ENCODE assay signal across 2 cellular contexts in the genomic region with DNA sequence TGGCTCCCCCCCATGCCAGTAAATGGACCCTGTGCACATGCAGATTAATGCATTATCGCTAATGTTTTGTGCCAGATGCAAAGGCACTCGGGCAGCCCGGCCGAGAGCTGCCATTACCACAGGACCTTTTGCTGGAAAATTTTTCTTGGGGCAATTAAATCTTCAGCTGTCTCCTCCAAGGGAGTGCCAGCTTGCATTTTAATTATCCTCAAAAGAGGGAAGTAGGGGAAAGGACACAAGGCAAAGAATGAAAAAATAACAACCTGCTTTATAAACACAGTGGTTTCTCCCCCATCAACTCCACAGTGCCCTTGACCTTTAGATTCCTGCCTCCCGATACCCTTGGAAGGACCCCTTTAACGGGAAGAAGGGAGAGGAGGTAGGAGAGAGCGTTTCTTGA.
TF ChIP-seq lines count a peak whose summit lies in the region.

No MANE protein-coding gene starts in this region.

TF ChIP-seq in liver, 16 proteins besides CTCF, POLR2A, EP300 and RAD21:
- TF ChIP-seq GABPA (IDR thresholded peaks at IDR 0.05 in 1 of 2, conservative IDR thresholded peaks at IDR 0.05 in 1 of 2), result no peak
- TF ChIP-seq, protein P1, sequence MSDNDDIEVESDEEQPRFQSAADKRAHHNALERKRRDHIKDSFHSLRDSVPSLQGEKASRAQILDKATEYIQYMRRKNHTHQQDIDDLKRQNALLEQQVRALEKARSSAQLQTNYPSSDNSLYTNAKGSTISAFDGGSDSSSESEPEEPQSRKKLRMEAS (IDR thresholded peaks at IDR 0.05), result no peak

TF ChIP-seq in HepG2, 621 proteins besides CTCF, POLR2A, EP300 and RAD21:
- TF ChIP-seq TBX2 (CRISPR knock-in tag; IDR thresholded peaks at IDR 0.05; ENCODE audit: borderline replicate concordance) (no peak), ZKSCAN1 (IDR thresholded peaks at IDR 0.05; ENCODE audit: low read length) (no peak), GATAD2A (CRISPR knock-in tag; IDR thresholded peaks at IDR 0.05) (no peak), HDAC2 (CRISPR knock-in tag; IDR thresholded peaks at IDR 0.05) (no peak), NKX3-1 (CRISPR knock-in tag; IDR thresholded peaks at IDR 0.05) (no peak), ARHGAP35 (CRISPR knock-in tag; IDR thresholded peaks at IDR 0.05; ENCODE audit: borderline replicate concordance) (no peak), RFXANK (CRISPR knock-in tag; IDR thresholded peaks at IDR 0.05) (no peak), PAWR (CRISPR knock-in tag; IDR thresholded peaks at IDR 0.05; ENCODE audit: borderline replicate concordance) (no peak), TBX3 (IDR thresholded peaks at IDR 0.05; ENCODE audit: borderline replicate concordance) (no peak), ZNF317 (CRISPR knock-in tag; IDR thresholded peaks at IDR 0.05) (no peak), ZNF33A (CRISPR knock-in tag; IDR thresholded peaks at IDR 0.05; ENCODE audit: borderline replicate concordance) (no peak), ARNT2 (CRISPR knock-in tag; IDR thresholded peaks at IDR 0.05; ENCODE audit: low read depth) (no peak), KAT8 (CRISPR knock-in tag; IDR thresholded peaks at IDR 0.05) (no peak)
- TF ChIP-seq, protein P2, sequence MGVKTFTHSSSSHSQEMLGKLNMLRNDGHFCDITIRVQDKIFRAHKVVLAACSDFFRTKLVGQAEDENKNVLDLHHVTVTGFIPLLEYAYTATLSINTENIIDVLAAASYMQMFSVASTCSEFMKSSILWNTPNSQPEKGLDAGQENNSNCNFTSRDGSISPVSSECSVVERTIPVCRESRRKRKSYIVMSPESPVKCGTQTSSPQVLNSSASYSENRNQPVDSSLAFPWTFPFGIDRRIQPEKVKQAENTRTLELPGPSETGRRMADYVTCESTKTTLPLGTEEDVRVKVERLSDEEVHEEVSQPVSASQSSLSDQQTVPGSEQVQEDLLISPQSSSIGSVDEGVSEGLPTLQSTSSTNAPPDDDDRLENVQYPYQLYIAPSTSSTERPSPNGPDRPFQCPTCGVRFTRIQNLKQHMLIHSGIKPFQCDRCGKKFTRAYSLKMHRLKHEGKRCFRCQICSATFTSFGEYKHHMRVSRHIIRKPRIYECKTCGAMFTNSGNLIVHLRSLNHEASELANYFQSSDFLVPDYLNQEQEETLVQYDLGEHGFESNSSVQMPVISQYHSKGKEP (CRISPR knock-in tag; IDR thresholded peaks at IDR 0.05), result no peak
- TF ChIP-seq, protein P3, sequence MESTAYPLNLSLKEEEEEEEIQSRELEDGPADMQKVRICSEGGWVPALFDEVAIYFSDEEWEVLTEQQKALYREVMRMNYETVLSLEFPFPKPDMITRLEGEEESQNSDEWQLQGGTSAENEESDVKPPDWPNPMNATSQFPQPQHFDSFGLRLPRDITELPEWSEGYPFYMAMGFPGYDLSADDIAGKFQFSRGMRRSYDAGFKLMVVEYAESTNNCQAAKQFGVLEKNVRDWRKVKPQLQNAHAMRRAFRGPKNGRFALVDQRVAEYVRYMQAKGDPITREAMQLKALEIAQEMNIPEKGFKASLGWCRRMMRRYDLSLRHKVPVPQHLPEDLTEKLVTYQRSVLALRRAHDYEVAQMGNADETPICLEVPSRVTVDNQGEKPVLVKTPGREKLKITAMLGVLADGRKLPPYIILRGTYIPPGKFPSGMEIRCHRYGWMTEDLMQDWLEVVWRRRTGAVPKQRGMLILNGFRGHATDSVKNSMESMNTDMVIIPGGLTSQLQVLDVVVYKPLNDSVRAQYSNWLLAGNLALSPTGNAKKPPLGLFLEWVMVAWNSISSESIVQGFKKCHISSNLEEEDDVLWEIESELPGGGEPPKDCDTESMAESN (CRISPR knock-in tag; conservative IDR thresholded peaks at IDR 0.05), result no peak
- TF ChIP-seq, protein P4, sequence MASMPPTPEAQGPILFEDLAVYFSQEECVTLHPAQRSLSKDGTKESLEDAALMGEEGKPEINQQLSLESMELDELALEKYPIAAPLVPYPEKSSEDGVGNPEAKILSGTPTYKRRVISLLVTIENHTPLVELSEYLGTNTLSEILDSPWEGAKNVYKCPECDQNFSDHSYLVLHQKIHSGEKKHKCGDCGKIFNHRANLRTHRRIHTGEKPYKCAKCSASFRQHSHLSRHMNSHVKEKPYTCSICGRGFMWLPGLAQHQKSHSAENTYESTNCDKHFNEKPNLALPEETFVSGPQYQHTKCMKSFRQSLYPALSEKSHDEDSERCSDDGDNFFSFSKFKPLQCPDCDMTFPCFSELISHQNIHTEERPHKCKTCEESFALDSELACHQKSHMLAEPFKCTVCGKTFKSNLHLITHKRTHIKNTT (CRISPR knock-in tag; IDR thresholded peaks at IDR 0.05), result no peak
- TF ChIP-seq, protein P5, sequence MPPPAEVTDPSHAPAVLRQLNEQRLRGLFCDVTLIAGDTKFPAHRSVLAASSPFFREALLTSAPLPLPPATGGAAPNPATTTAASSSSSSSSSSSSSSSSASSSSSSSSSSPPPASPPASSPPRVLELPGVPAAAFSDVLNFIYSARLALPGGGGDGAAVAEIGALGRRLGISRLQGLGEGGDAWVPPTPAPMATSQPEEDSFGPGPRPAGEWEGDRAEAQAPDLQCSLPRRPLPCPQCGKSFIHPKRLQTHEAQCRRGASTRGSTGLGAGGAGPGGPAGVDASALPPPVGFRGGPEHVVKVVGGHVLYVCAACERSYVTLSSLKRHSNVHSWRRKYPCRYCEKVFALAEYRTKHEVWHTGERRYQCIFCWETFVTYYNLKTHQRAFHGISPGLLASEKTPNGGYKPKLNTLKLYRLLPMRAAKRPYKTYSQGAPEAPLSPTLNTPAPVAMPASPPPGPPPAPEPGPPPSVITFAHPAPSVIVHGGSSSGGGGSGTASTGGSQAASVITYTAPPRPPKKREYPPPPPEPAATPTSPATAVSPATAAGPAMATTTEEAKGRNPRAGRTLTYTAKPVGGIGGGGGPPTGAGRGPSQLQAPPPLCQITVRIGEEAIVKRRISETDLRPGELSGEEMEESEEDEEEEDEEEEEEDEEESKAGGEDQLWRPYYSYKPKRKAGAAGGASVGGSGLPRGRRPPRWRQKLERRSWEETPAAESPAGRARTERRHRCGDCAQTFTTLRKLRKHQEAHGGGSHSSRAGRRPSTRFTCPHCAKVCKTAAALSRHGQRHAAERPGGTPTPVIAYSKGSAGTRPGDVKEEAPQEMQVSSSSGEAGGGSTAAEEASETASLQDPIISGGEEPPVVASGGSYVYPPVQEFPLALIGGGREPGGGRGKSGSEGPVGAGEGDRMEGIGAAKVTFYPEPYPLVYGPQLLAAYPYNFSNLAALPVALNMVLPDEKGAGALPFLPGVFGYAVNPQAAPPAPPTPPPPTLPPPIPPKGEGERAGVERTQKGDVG (CRISPR knock-in tag; IDR thresholded peaks at IDR 0.05; ENCODE audit: borderline replicate concordance), result no peak
- TF ChIP-seq, protein P6, sequence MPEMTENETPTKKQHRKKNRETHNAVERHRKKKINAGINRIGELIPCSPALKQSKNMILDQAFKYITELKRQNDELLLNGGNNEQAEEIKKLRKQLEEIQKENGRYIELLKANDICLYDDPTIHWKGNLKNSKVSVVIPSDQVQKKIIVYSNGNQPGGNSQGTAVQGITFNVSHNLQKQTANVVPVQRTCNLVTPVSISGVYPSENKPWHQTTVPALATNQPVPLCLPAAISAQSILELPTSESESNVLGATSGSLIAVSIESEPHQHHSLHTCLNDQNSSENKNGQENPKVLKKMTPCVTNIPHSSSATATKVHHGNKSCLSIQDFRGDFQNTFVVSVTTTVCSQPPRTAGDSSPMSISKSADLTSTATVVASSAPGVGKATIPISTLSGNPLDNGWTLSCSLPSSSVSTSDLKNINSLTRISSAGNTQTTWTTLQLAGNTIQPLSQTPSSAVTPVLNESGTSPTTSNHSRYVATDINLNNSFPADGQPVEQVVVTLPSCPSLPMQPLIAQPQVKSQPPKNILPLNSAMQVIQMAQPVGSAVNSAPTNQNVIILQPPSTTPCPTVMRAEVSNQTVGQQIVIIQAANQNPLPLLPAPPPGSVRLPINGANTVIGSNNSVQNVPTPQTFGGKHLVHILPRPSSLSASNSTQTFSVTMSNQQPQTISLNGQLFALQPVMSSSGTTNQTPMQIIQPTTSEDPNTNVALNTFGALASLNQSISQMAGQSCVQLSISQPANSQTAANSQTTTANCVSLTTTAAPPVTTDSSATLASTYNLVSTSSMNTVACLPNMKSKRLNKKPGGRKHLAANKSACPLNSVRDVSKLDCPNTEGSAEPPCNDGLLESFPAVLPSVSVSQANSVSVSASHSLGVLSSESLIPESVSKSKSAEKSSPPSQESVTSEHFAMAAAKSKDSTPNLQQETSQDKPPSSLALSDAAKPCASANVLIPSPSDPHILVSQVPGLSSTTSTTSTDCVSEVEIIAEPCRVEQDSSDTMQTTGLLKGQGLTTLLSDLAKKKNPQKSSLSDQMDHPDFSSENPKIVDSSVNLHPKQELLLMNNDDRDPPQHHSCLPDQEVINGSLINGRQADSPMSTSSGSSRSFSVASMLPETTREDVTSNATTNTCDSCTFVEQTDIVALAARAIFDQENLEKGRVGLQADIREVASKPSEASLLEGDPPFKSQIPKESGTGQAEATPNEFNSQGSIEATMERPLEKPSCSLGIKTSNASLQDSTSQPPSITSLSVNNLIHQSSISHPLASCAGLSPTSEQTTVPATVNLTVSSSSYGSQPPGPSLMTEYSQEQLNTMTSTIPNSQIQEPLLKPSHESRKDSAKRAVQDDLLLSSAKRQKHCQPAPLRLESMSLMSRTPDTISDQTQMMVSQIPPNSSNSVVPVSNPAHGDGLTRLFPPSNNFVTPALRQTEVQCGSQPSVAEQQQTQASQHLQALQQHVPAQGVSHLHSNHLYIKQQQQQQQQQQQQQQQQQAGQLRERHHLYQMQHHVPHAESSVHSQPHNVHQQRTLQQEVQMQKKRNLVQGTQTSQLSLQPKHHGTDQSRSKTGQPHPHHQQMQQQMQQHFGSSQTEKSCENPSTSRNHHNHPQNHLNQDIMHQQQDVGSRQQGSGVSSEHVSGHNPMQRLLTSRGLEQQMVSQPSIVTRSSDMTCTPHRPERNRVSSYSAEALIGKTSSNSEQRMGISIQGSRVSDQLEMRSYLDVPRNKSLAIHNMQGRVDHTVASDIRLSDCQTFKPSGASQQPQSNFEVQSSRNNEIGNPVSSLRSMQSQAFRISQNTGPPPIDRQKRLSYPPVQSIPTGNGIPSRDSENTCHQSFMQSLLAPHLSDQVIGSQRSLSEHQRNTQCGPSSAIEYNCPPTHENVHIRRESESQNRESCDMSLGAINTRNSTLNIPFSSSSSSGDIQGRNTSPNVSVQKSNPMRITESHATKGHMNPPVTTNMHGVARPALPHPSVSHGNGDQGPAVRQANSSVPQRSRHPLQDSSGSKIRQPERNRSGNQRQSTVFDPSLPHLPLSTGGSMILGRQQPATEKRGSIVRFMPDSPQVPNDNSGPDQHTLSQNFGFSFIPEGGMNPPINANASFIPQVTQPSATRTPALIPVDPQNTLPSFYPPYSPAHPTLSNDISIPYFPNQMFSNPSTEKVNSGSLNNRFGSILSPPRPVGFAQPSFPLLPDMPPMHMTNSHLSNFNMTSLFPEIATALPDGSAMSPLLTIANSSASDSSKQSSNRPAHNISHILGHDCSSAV (CRISPR knock-in tag; IDR thresholded peaks at IDR 0.05; ENCODE audit: borderline replicate concordance), result no peak
- TF ChIP-seq, protein P7, sequence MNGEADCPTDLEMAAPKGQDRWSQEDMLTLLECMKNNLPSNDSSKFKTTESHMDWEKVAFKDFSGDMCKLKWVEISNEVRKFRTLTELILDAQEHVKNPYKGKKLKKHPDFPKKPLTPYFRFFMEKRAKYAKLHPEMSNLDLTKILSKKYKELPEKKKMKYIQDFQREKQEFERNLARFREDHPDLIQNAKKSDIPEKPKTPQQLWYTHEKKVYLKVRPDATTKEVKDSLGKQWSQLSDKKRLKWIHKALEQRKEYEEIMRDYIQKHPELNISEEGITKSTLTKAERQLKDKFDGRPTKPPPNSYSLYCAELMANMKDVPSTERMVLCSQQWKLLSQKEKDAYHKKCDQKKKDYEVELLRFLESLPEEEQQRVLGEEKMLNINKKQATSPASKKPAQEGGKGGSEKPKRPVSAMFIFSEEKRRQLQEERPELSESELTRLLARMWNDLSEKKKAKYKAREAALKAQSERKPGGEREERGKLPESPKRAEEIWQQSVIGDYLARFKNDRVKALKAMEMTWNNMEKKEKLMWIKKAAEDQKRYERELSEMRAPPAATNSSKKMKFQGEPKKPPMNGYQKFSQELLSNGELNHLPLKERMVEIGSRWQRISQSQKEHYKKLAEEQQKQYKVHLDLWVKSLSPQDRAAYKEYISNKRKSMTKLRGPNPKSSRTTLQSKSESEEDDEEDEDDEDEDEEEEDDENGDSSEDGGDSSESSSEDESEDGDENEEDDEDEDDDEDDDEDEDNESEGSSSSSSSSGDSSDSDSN (CRISPR knock-in tag; IDR thresholded peaks at IDR 0.05), result no peak
- TF ChIP-seq, protein P8, sequence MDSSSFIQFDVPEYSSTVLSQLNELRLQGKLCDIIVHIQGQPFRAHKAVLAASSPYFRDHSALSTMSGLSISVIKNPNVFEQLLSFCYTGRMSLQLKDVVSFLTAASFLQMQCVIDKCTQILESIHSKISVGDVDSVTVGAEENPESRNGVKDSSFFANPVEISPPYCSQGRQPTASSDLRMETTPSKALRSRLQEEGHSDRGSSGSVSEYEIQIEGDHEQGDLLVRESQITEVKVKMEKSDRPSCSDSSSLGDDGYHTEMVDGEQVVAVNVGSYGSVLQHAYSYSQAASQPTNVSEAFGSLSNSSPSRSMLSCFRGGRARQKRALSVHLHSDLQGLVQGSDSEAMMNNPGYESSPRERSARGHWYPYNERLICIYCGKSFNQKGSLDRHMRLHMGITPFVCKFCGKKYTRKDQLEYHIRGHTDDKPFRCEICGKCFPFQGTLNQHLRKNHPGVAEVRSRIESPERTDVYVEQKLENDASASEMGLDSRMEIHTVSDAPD (CRISPR knock-in tag; IDR thresholded peaks at IDR 0.05), result no peak
